ENCODE assay signal across 16 cellular contexts in the genomic region with DNA sequence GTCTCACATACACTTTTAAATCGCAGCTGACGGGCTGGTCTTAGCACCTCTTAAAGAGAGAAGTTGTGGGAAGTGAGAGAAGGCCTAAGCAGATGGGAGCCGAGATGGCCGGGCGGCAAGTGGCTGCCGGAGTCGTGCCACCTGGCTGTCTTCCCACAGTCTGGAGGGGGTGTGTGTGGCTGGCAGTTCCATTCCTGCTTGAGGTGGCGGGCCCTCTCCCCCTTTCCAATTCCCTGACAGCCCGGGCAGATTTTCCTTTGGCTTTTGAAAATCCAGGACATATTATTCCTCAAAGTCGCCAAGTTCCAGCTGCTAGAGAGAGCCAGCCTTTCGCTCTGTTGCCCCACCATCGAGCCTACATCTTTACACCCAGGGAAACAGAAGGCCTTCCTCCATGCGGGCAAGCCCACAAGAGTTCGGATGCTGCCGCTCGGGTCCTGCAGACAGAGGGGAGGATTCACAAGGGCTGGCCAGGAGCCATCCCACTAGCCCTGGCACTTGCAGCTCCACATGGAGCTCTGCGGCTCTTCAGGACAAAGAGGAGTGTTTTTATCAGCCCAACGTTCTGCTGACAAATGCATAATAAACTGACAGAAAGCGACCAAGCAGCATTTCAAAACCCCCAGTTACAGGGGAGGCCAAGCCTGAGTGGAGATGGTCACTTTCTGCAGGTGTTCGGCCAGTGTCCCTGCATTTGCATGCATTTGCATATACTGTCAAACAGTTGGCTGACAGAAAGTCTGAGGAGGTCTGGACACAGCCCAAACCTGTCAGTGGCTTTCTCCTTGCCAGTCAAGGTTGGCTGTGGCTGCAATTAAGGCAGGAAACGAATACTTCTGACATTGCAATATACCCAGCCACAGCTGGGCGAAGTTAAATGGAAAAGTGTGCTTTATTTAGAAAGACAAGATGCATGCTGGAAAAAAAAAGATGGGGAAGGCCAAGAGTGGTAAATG. TPM values are rescaled to one million over a fixed set of nuclear protein-coding genes. Genes with fewer than 3 reads are reported as not detected.
A peak's percentile ranks its signal among the peaks of the same experiment; 100 is the strongest.
DNase-seq lines count a peak whose midpoint lies in the region; ATAC-seq and TF ChIP-seq lines count a peak whose summit lies in the region.
"Had no signal": no experiment of that assay in that cellular context is flagged by ENCODE, and none has a peak within 500 bp of the region (broad histone marks: within the 10 kb centered on the region; RNA-seq: fewer than 3 reads in every experiment).

No MANE protein-coding gene starts in this region.

- TF ChIP-seq CTCF in brain microvascular endothelial cell (IDR thresholded peaks at IDR 0.05; ENCODE audit: low read depth, low read length, missing control alignments), result no peak

- no peaks in the 10 kb centered on the region for H3K36me3 Mint-ChIP-seq in activated CD8-positive, alpha-beta memory T cell treated with anti-CD3 and anti-CD28 coated beads, Interleukin-2, amount 10 ng/mL, durations not matched to agents 7 days and 5 days
- H3K36me3 Mint-ChIP-seq in activated T-cell treated with anti-CD3 and anti-CD28 coated beads, Interleukin-2, amount 50 U/mL, for 72 hours (ENCODE audit: insufficient read depth in 2 of 2), result no peaks in the 10 kb centered on the region
- H3K36me3 Mint-ChIP-seq: stimulated activated effector memory CD8-positive, alpha-beta T cell treated with anti-CD3 and anti-CD28 coated beads, Interleukin-12 subunit alpha, Interleukin-12 subunit beta, amount 100 ng/mL, for 72 hours had no signal

- H3K4me3 Mint-ChIP-seq in activated CD8-positive, alpha-beta memory T cell treated with anti-CD3 and anti-CD28 coated beads, Interleukin-2, amount 10 ng/mL, durations not matched to agents 7 days and 5 days, result no peak overlapping the region
- no peak overlapping the region for H3K4me3 Mint-ChIP-seq in activated T-cell treated with anti-CD3 and anti-CD28 coated beads, Interleukin-2, amount 50 U/mL, for 72 hours
- H3K4me3 Mint-ChIP-seq: stimulated activated effector memory CD8-positive, alpha-beta T cell treated with anti-CD3 and anti-CD28 coated beads, Interleukin-12 subunit alpha, Interleukin-12 subunit beta, amount 100 ng/mL, for 72 hours had no signal

- H3K27ac Mint-ChIP-seq in activated CD8-positive, alpha-beta memory T cell treated with anti-CD3 and anti-CD28 coated beads, Interleukin-2, amount 10 ng/mL, durations not matched to agents 7 days and 5 days, result no peak overlapping the region
- no peak overlapping the region for H3K27ac Mint-ChIP-seq in activated T-cell treated with anti-CD3 and anti-CD28 coated beads, Interleukin-2, amount 50 U/mL, for 72 hours
- H3K27ac Mint-ChIP-seq: stimulated activated effector memory CD8-positive, alpha-beta T cell treated with anti-CD3 and anti-CD28 coated beads, Interleukin-12 subunit alpha, Interleukin-12 subunit beta, amount 100 ng/mL, for 72 hours had no signal

- no peak for ATAC-seq in activated CD8-positive, alpha-beta memory T cell treated with anti-CD3 and anti-CD28 coated beads, Interleukin-2, amount 10 ng/mL, durations not matched to agents 7 days and 5 days
- no peak for ATAC-seq in activated T-cell treated with anti-CD3 and anti-CD28 coated beads, Interleukin-2, amount 50 U/mL, for 72 hours (replicated peaks in 1 of 2)
- ATAC-seq: lower lobe of right lung; stimulated activated effector memory CD8-positive, alpha-beta T cell treated with anti-CD3 and anti-CD28 coated beads, Interleukin-12 subunit alpha, Interleukin-12 subunit beta, amount 100 ng/mL, for 72 hours had no signal

- no peak overlapping the region for H3K4me3 ChIP-seq in brain microvascular endothelial cell (ENCODE audit: low read depth, low read length)
- H3K4me3 ChIP-seq: lower lobe of right lung, ovary had no signal

- H3K27me3 Mint-ChIP-seq in activated CD8-positive, alpha-beta memory T cell treated with anti-CD3 and anti-CD28 coated beads, Interleukin-2, amount 10 ng/mL, durations not matched to agents 7 days and 5 days, result peaks cover 73% of the 10 kb centered on the region
- H3K27me3 Mint-ChIP-seq in activated T-cell treated with anti-CD3 and anti-CD28 coated beads, Interleukin-2, amount 50 U/mL, for 72 hours (ENCODE audit: low read depth), result peaks cover 5% of the 10 kb centered on the region

- in situ Hi-C loops in brain microvascular endothelial cell (cut with HindIII; ENCODE audit: low pct_ligation_motif_present, low sequenced_read_pairs), result no loop called here

- H3K4me1 Mint-ChIP-seq in activated CD8-positive, alpha-beta memory T cell treated with anti-CD3 and anti-CD28 coated beads, Interleukin-2, amount 10 ng/mL, durations not matched to agents 7 days and 5 days, result peaks cover 10% of the 10 kb centered on the region
- peaks cover 17% of the 10 kb centered on the region for H3K4me1 Mint-ChIP-seq in activated T-cell treated with anti-CD3 and anti-CD28 coated beads, Interleukin-2, amount 50 U/mL, for 72 hours (ENCODE audit: low read depth)

- H3K9me3 Mint-ChIP-seq in activated CD8-positive, alpha-beta memory T cell treated with anti-CD3 and anti-CD28 coated beads, Interleukin-2, amount 10 ng/mL, durations not matched to agents 7 days and 5 days (ENCODE audit: low read depth), result no peaks in the 10 kb centered on the region
- no peaks in the 10 kb centered on the region for H3K9me3 Mint-ChIP-seq in activated T-cell treated with anti-CD3 and anti-CD28 coated beads, Interleukin-2, amount 50 U/mL, for 72 hours
- H3K9me3 Mint-ChIP-seq: stimulated activated effector memory CD8-positive, alpha-beta T cell treated with anti-CD3 and anti-CD28 coated beads, Interleukin-12 subunit alpha, Interleukin-12 subunit beta, amount 100 ng/mL, for 72 hours had no signal

- CTCF ChIA-PET in activated CD8-positive, alpha-beta memory T cell treated with anti-CD3 and anti-CD28 coated beads, Interleukin-2, amount 10 ng/mL, durations not matched to agents 7 days and 5 days (lab: Charles Lee), result interaction anchor here (0.6 kb wide), 1 partner anchor 53 kb away, joined by 3 read pairs; no protein-coding TSS in a partner anchor

- no peaks in the 10 kb centered on the region for H3K36me3 ChIP-seq in brain microvascular endothelial cell (replicated peaks)
- H3K36me3 ChIP-seq: lower lobe of right lung, ovary had no signal

- peaks cover 65% of the 10 kb centered on the region for H3K27me3 ChIP-seq in brain microvascular endothelial cell (replicated peaks)
- H3K27me3 ChIP-seq: ovary had no signal

- no peak overlapping the region for H3K27ac ChIP-seq in brain microvascular endothelial cell
- H3K27ac ChIP-seq: lower lobe of right lung, ovary had no signal

- DNase-seq in activated CD8-positive, alpha-beta memory T cell treated with anti-CD3 and anti-CD28 coated beads, Interleukin-2, amount 50 U/mL, for 48 hours, result peak; percentile 40
- DNase-seq in activated CD8-positive, alpha-beta memory T cell treated with anti-CD3 and anti-CD28 coated beads, Interleukin-2, amount 10 ng/mL, durations not matched to agents 7 days and 5 days, result no peak
- DNase-seq in NCI-H2171 (lab: John Stamatoyannopoulos, UW), result peak; percentile 66
- peak; percentile 12 to 60 for DNase-seq in cerebellar nuclear complex (lab: John Stamatoyannopoulos, UW)
- peak; percentile 92 for DNase-seq in putamen (ENCODE audit: low spot score)
- DNase-seq in activated T-cell treated with anti-CD3 and anti-CD28 coated beads, Interleukin-2, amount 50 U/mL, for 72 hours, result no peak
- no peak for DNase-seq in brain microvascular endothelial cell
- no peak for DNase-seq in NCI-H128 (lab: John Stamatoyannopoulos, UW; ENCODE audit: unreplicated experiment)
- DNase-seq: ACHN; activated CD4-positive, CD25-positive, alpha-beta regulatory T cell treated with anti-CD3 and anti-CD28 coated beads, Interleukin-2, amount 50 U/mL, for 72 hours; DMS79 treated with DMSO at 0.1 percent for 48 hours; H7; lower lobe of right lung; ovary; SK-N-SH had no signal

RNA-seq across cellular contexts. Expression of a gene that starts 45.9 kb away (rescaled TPM):
- not detected for total RNA-seq in activated CD8-positive, alpha-beta memory T cell treated with anti-CD3 and anti-CD28 coated beads, Interleukin-2, amount 10 ng/mL, durations not matched to agents 7 days and 5 days
- not detected for total RNA-seq in activated T-cell treated with anti-CD3 and anti-CD28 coated beads, Interleukin-2, amount 50 U/mL, for 72 hours
- total RNA-seq: ovary had no signal

Comparison
In these comparisons a context has a peak if more than half of its experiments do, and no peak if none do; other contexts are left out.
1. DNase-seq: peak in activated CD8-positive, alpha-beta memory T cell treated with anti-CD3 and anti-CD28 coated beads, Interleukin-2, amount 50 U/mL, for 48 hours (single experiment), NCI-H2171 (single experiment), cerebellar nuclear complex (2 of 2) and putamen (single experiment); none in activated CD8-positive, alpha-beta memory T cell treated with anti-CD3 and anti-CD28 coated beads, Interleukin-2, amount 10 ng/mL, durations not matched to agents 7 days and 5 days (single experiment), activated T-cell treated with anti-CD3 and anti-CD28 coated beads, Interleukin-2, amount 50 U/mL, for 72 hours (0 of 2), brain microvascular endothelial cell (single experiment) and NCI-H128 (single experiment).